In the genomic region with DNA sequence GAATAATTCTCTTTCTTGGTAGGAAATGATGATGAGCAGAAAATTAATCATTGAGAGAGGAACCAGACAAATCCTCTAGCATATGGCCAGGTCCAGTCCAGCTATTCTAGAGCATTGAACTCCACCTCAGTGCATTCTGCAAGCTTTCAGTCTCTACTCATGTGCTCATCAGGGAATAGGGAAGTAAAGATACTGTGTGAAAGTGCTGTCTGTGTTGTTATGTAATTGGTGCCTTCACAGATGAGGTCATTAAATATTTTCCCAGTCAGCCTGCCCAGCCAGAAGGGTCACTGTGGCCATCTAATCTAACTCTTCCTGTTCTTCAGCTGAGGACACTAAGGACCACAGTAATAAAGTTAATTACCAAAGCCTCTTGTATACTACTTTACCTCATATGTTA, we compare ENCODE assay signal across 9 cellular contexts. TPM values are rescaled to one million over a fixed set of nuclear protein-coding genes. Genes with fewer than 3 reads are reported as not detected.
A peak's percentile ranks its signal among the peaks of the same experiment; 100 is the strongest.
DNase-seq lines count a peak whose midpoint lies in the region; ATAC-seq, FAIRE-seq and TF ChIP-seq lines count a peak whose summit lies in the region.
"Had no signal": no experiment of that assay in that cellular context is flagged by ENCODE, and none has a peak within 500 bp of the region (broad histone marks: within the 10 kb centered on the region; RNA-seq: fewer than 3 reads in every experiment).

No MANE protein-coding gene starts in this region.

- no peaks in the 10 kb centered on the region for H3K9me3 ChIP-seq in PC-9 (ENCODE audit: insufficient read depth, low read depth)
- H3K9me3 ChIP-seq in psoas muscle, result no peaks in the 10 kb centered on the region

- CTCF ChIA-PET in PC-9 (lab: Charles Lee), result interaction anchor here (0.7 kb wide), 1 partner anchor 39 kb away, joined by 8 read pairs; no protein-coding TSS in a partner anchor

- no peak for TF ChIP-seq POLR2A in GM12891 (IDR thresholded peaks at IDR 0.05; ENCODE audit: low read depth, low read length)

- TF ChIP-seq CTCF in PC-9 (conservative IDR thresholded peaks at IDR 0.05) (no peak), fibroblast of villous mesenchyme (IDR thresholded peaks at IDR 0.05; ENCODE audit: insufficient read depth, low read depth, low read length) (no peak), psoas muscle (IDR thresholded peaks at IDR 0.05) (no peak)

- H3K4me1 ChIP-seq in PC-9 (replicated peaks; ENCODE audit: insufficient read depth), result peaks cover 38% of the 10 kb centered on the region
- peaks cover 10% of the 10 kb centered on the region for H3K4me1 ChIP-seq in psoas muscle

- intact Hi-C loops in PC-9 (cut with micrococcal nuclease; ENCODE audit: unreplicated experiment), result no loop called here
- intact Hi-C loops in psoas muscle (cut with DNase I), result no loop called here

- DNase-seq in GM04503 (ENCODE audit: low read depth) (peak; percentile 34), PC-9 (peak; percentile 30 to 76), fibroblast of villous mesenchyme (ENCODE audit: low read depth) (peak; percentile 74), psoas muscle (no peak), hepatic stellate cell (ENCODE audit: low spot score) (no peak), GM19238 (ENCODE audit: insufficient read length, low spot score) (no peak), NCI-H82 (lab: John Stamatoyannopoulos, UW) (no peak), GM12891 (ENCODE audit: insufficient read length, low spot score) (no peak)
- DNase-seq: DND-41 had no signal

- peak overlapping the region; percentile 5; the same call in 1 of the 2 replicates for H3K4me2 ChIP-seq in PC-9

- no TSS peak for BruUV-seq in PC-9 (replicated peaks; lab: Mats Ljungman, UMichigan)

- H3K27ac ChIP-seq in PC-9, result peak overlapping the region; percentile 59
- H3K27ac ChIP-seq in psoas muscle, result peak overlapping the region; percentile 55

- FAIRE-seq in GM12891 (lab: Jason Lieb, UNC), result no peak

- H3K27me3 ChIP-seq in PC-9 (ENCODE audit: insufficient read depth, low read depth), result no peaks in the 10 kb centered on the region
- no peaks in the 10 kb centered on the region for H3K27me3 ChIP-seq in psoas muscle (ENCODE audit: insufficient read depth in 3 of 3, low read length in 2 of 3)

- H3F3A ChIP-seq in PC-9 (ENCODE audit: insufficient read depth, low read depth), result peaks cover 31% of the 10 kb centered on the region

- peak; percentile 65 to 75 (median 68) for ATAC-seq in psoas muscle

- POLR2A ChIA-PET in PC-9 (lab: Charles Lee; ENCODE audit: unreplicated experiment), result interaction anchor here (0.7 kb wide), 1 partner anchor 77 kb away, joined by 4 read pairs; a partner anchor contains a TSS

- no peaks in the 10 kb centered on the region for H3K36me3 ChIP-seq in PC-9 (ENCODE audit: low read depth)
- H3K36me3 ChIP-seq in psoas muscle (ENCODE audit: insufficient read depth in 1 of 2, low read depth in 1 of 2), result peaks cover 0 to 34% of the 10 kb centered on the region in 2 donors

- no peaks in the 10 kb centered on the region for H3K9me2 ChIP-seq in PC-9 (ENCODE audit: insufficient read depth)

- no peaks in the 10 kb centered on the region for H4K20me1 ChIP-seq in PC-9 (ENCODE audit: insufficient read depth)

- H3K79me2 ChIP-seq in PC-9 (ENCODE audit: low read depth), result no peaks in the 10 kb centered on the region

- H3K4me3 ChIP-seq in PC-9 (no peak overlapping the region), fibroblast of villous mesenchyme (ENCODE audit: low read depth, low read length) (no peak overlapping the region), psoas muscle (no peak overlapping the region)

- H2AFZ ChIP-seq in PC-9, result no peak overlapping the region

TF ChIP-seq in GM12891, 5 proteins besides CTCF, POLR2A, EP300 and RAD21:
- no peak for TF ChIP-seq TAF1 (IDR thresholded peaks at IDR 0.05; ENCODE audit: low read depth, low read length)
- no peak for TF ChIP-seq SPI1 (IDR thresholded peaks at IDR 0.05; ENCODE audit: low read depth, low read length)
- TF ChIP-seq PAX5 (IDR thresholded peaks at IDR 0.05; ENCODE audit: insufficient read depth, low read length, severe bottlenecking), result no peak
- no peak for TF ChIP-seq POU2F2 (IDR thresholded peaks at IDR 0.05; ENCODE audit: low read depth, low read length)
- TF ChIP-seq POLR2AphosphoS5 (IDR thresholded peaks at IDR 0.05; ENCODE audit: low read depth, low read length), result no peak

RNA-seq across cellular contexts. Expression of a gene that starts 28.2 kb away (rescaled TPM):
- total RNA-seq in PC-9 (2021) (6.9 and 12.4 TPM in 2 replicates), fibroblast of villous mesenchyme (1.3 and 2.3 TPM in 2 replicates), psoas muscle (1 to 10 TPM; 1.7 to 2.0 (median 1.9) TPM)
- 1 to 10 TPM; 1.5 to 3.7 (median 2.8) TPM for polyA plus RNA-seq in psoas muscle
- 4.0 TPM for polyA plus RNA-seq in GM12891 (2012; ENCODE audit: low read depth, missing spikeins)

Comparison
In these comparisons a context has a peak if more than half of its experiments do, and no peak if none do; other contexts are left out.
1. DNase-seq: peak in GM04503 (single experiment), PC-9 (2 of 2) and fibroblast of villous mesenchyme (single experiment); none in psoas muscle (0 of 2), hepatic stellate cell (single experiment), GM19238 (single experiment), NCI-H82 (single experiment) and GM12891 (single experiment).